Comparison of ENCODE assay signal across 8 cellular contexts in the genomic region with DNA sequence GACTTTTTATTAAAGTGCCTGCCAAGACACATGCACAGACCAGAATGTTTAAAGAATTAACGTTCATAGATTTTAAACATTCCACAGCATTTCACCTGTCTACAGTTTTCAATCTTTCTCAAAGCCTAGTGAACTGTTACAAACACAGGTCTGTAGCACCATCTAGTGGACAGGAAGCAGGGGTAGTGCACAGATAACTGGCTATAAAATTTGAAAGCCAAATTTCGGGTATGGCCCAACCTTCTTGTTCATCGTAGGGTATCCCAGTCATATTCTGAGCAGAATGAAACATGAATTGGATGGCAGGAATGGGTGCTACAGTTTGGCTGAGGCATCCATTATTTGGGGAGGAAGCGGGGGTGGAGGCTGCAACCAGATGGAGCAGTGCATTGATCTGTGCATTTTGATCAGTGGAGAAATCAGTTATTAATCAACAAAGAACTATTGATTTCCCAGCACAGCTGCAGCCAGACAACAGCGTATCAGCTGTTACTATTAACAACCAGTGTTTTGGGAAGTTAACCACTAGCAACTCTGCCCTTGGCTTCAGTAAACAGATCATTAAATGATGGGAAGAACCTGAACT. TPM values are rescaled to one million over a fixed set of nuclear protein-coding genes. Genes with fewer than 3 reads are reported as not detected.
DNase-seq lines count a peak whose midpoint lies in the region; ATAC-seq, FAIRE-seq and TF ChIP-seq lines count a peak whose summit lies in the region.

No MANE protein-coding gene starts in this region.

- RAD21 ChIA-PET in GM12878 (lab: Charles Lee; ENCODE audit: unreplicated experiment) = interaction anchor here (0.7 kb wide), 1 partner anchor 703 kb away, joined by 3 read pairs; no protein-coding TSS in a partner anchor

- no peak overlapping the region for H2AFZ ChIP-seq in GM12878 (ENCODE audit: control insufficient read depth, low read depth, low read length)

- in situ Hi-C loops in GM12878 (cut with MboI) = loop anchor here (10.0 kb wide), 1 partner anchor 708 kb away; a partner anchor contains a TSS

- H3K9me3 ChIP-seq in GM12878 (replicated peaks; ENCODE audit: control insufficient read depth, insufficient read depth, low read length) (no peaks in the 10 kb centered on the region), suprapubic skin (no peaks in the 10 kb centered on the region)

- POLR2A ChIA-PET in GM12878 (lab: Charles Lee) = no interaction called here

- TF ChIP-seq RAD21 in GM12878 (IDR thresholded peaks at IDR 0.05; ENCODE audit: insufficient read depth, low read depth, low read length) = peak; percentile 90

- H3K27me3 ChIP-seq in GM12878 (replicated peaks in 1 of 2; ENCODE audit: control insufficient read depth in 2 of 2, insufficient read depth in 2 of 2, low read length in 1 of 2) (no peaks in the 10 kb centered on the region; a peak in 1 of 4 replicates), suprapubic skin (no peaks in the 10 kb centered on the region)

- H3K4me1 ChIP-seq in GM12878 (ENCODE audit: control insufficient read depth, insufficient read depth, low read length) (no peaks in the 10 kb centered on the region), suprapubic skin (no peaks in the 10 kb centered on the region)

- H3K36me3 ChIP-seq in GM12878 (ENCODE audit: control insufficient read depth in 2 of 2, insufficient read depth in 2 of 2, low read length in 1 of 2) (no peaks in the 10 kb centered on the region), suprapubic skin (no peaks in the 10 kb centered on the region)

- H3K4me3 ChIP-seq in GM12878 (no peak overlapping the region), suprapubic skin (no peak overlapping the region)

- BruUV-seq in GM12878 (replicated peaks; lab: Mats Ljungman, UMichigan) = no TSS peak

- TF ChIP-seq POLR2A in GM12878 (IDR thresholded peaks at IDR 0.05; ENCODE audit: low read depth, low read length) (no peak), suprapubic skin (IDR thresholded peaks at IDR 0.05) (no peak)

- CTCF ChIA-PET in GM12878 (lab: Yijun Ruan, JAX) = interaction anchor here (0.7 to 7.1 kb wide), 14 partner anchors 55 to 791 kb away, joined by 3 to 50 read pairs (median 3); no protein-coding TSS in a partner anchor

- H4K20me1 ChIP-seq in GM12878 (ENCODE audit: control insufficient read depth, insufficient read depth) = no peaks in the 10 kb centered on the region

- TF ChIP-seq EP300 in GM12878 (IDR thresholded peaks at IDR 0.05; ENCODE audit: borderline replicate concordance in 1 of 2, control insufficient read depth in 1 of 2, low read depth in 2 of 2, low read length in 2 of 2) (no peak), suprapubic skin (IDR thresholded peaks at IDR 0.05) (no peak)

- no peak overlapping the region for H3K4me2 ChIP-seq in GM12878 (ENCODE audit: control insufficient read depth, insufficient read depth)

- intact Hi-C loops in GM12878 (cut with micrococcal nuclease; ENCODE audit: unreplicated experiment) = loop anchor here (1.0 kb wide), 4 partner anchors 129 to 704 kb away; no protein-coding TSS in a partner anchor

- SMC1A ChIA-PET in GM12878 (lab: Charles Lee; ENCODE audit: uncharacterized antibody, unreplicated experiment) = interaction anchor here (0.6 to 3.1 kb wide), 10 partner anchors 18 to 703 kb away, joined by 3 to 12 read pairs (median 3); no protein-coding TSS in a partner anchor

- TF ChIP-seq CTCF in GM12878 (IDR thresholded peaks at IDR 0.05 in 2 of 3, conservative IDR thresholded peaks at IDR 0.05 in 1 of 3; ENCODE audit: control insufficient read depth in 2 of 3, extremely low read depth in 1 of 3, insufficient read depth in 1 of 3, low read depth in 3 of 3, low read length in 3 of 3) = peak; percentile 76 to 83 (median 80)
- peak; percentile 24 to 49 for TF ChIP-seq CTCF in suprapubic skin (IDR thresholded peaks at IDR 0.05)

- no peak overlapping the region for H3K27ac ChIP-seq in GM12878 (ENCODE audit: control insufficient read depth, insufficient read depth)
- H3K27ac ChIP-seq in suprapubic skin = no peak overlapping the region

- peak; percentile 81 for FAIRE-seq in GM12878 (lab: Jason Lieb, UNC)

- H3K79me2 ChIP-seq in GM12878 (ENCODE audit: control insufficient read depth, insufficient read depth, low read length) = no peaks in the 10 kb centered on the region

- peak; percentile 75 for ATAC-seq in GM19467 (IDR thresholded peaks at IDR 0.05; ENCODE audit: unreplicated experiment)
- peak; percentile 77 for ATAC-seq in HG03439 (IDR thresholded peaks at IDR 0.05; ENCODE audit: unreplicated experiment)
- peak; percentile 97 for ATAC-seq in GM12878

- H3K9ac ChIP-seq in GM12878 (ENCODE audit: control insufficient read depth, insufficient read depth, low read length) = no peak overlapping the region

- peak; percentile 12 for DNase-seq in activated CD4-positive, alpha-beta T cell treated with anti-CD3 and anti-CD28 coated beads for 48 hours
- DNase-seq in activated CD4-positive, alpha-beta T cell treated with anti-CD3 and anti-CD28 coated beads, Interleukin-2, amount 50 U/mL, for 1 hour = no peak
- DNase-seq in NCI-H524 (lab: John Stamatoyannopoulos, UW) (peak; percentile 32 to 69), GM12878 (ENCODE audit: low read depth, low spot score) (peak; percentile 12), inferior parietal cortex (ENCODE audit: extremely low spot score) (peak; percentile 74), suprapubic skin (ENCODE audit: low spot score in 2 of 2) (no peak)

- WGBS in GM12878 (ENCODE audit: insufficient coverage, insufficient replicate concordance, low lambda C conversion rate, missing lambda C conversion rate) = 17% methylated on average over 5 of the region's 5 CpGs
- 33% methylated on average over 5 of the region's 5 CpGs for WGBS in suprapubic skin

TF ChIP-seq in GM12878, 131 proteins besides CTCF, POLR2A, EP300 and RAD21:
- peak; percentile 48 for TF ChIP-seq SMC3 (IDR thresholded peaks at IDR 0.05; ENCODE audit: borderline replicate concordance, low read length)
- TF ChIP-seq, protein P1, sequence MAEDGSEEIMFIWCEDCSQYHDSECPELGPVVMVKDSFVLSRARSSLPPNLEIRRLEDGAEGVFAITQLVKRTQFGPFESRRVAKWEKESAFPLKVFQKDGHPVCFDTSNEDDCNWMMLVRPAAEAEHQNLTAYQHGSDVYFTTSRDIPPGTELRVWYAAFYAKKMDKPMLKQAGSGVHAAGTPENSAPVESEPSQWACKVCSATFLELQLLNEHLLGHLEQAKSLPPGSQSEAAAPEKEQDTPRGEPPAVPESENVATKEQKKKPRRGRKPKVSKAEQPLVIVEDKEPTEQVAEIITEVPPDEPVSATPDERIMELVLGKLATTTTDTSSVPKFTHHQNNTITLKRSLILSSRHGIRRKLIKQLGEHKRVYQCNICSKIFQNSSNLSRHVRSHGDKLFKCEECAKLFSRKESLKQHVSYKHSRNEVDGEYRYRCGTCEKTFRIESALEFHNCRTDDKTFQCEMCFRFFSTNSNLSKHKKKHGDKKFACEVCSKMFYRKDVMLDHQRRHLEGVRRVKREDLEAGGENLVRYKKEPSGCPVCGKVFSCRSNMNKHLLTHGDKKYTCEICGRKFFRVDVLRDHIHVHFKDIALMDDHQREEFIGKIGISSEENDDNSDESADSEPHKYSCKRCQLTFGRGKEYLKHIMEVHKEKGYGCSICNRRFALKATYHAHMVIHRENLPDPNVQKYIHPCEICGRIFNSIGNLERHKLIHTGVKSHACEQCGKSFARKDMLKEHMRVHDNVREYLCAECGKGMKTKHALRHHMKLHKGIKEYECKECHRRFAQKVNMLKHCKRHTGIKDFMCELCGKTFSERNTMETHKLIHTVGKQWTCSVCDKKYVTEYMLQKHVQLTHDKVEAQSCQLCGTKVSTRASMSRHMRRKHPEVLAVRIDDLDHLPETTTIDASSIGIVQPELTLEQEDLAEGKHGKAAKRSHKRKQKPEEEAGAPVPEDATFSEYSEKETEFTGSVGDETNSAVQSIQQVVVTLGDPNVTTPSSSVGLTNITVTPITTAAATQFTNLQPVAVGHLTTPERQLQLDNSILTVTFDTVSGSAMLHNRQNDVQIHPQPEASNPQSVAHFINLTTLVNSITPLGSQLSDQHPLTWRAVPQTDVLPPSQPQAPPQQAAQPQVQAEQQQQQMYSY (CRISPR knock-in tag; IDR thresholded peaks at IDR 0.05) = no peak

RNA-seq across cellular contexts. Expression of a gene that starts 56.1 kb away (rescaled TPM):
- total RNA-seq in GM12878 (2013; cell fraction: nucleolus; rRNA removed) = not detected in 2 replicates
- total RNA-seq in GM12878 (2014; rRNA removed) (0.05 TPM in 1 of 2 replicates, not detected in the other), GM12878 (2014; rRNA removed; fragmentation: Illumina TruSeq; extraction: Trizol) (not detected in 2 replicates), GM12878 (2021) (0.03 TPM in 1 of 2 replicates, not detected in the other), suprapubic skin (under 1 TPM in 1 of 4 donors, not detected in 3; 0.21 TPM)
- 0.29 TPM for polyA plus RNA-seq in GM12878 (2011; ENCODE audit: low read depth)
- polyA plus RNA-seq in GM12878 (2011; rRNA removed) (0.04 and 0.07 TPM in 2 replicates), GM12878 (2014; fragmentation: Illumina TruSeq; extraction: Trizol) (not detected in 2 replicates), GM12878 (2014; fragmentation: Nextera tagmentation; extraction: Ambion mirVana) (under 1 TPM; 0.21 to 0.22 TPM), GM12878 (2014; rRNA removed) (not detected in 2 replicates), GM12878 (2016; fragmentation: Nextera tagmentation; extraction: Ambion mirVana) (1 to 10 TPM in 1 of 2 experiments, under 1 TPM in 1; 0.54 to 1.2 TPM)
- not detected in 2 replicates for polyA plus RNA-seq in GM12878 (2011; cell fraction: cytosol; rRNA removed)
- polyA plus RNA-seq in GM12878 (2011; cell fraction: nucleus; rRNA removed) = not detected in 2 replicates
- polyA plus RNA-seq in GM12878 (2012) = 0.28 and 0.44 TPM in 2 replicates
- polyA minus RNA-seq in GM12878 (2011; rRNA and poly(A)+ RNA removed) = not detected in 2 replicates
- polyA minus RNA-seq in GM12878 (2011; cell fraction: cytosol; rRNA and poly(A)+ RNA removed) = not detected in 2 replicates
- polyA minus RNA-seq in GM12878 (2011; cell fraction: nucleus; rRNA and poly(A)+ RNA removed) = not detected in 2 replicates

Comparison
In these comparisons a context has a peak if more than half of its experiments do, and no peak if none do; other contexts are left out.
1. DNase-seq: peak in activated CD4-positive, alpha-beta T cell treated with anti-CD3 and anti-CD28 coated beads for 48 hours (single experiment), NCI-H524 (2 of 2), GM12878 (single experiment) and inferior parietal cortex (single experiment); none in activated CD4-positive, alpha-beta T cell treated with anti-CD3 and anti-CD28 coated beads, Interleukin-2, amount 50 U/mL, for 1 hour (single experiment) and suprapubic skin (0 of 2).
2. Peak in every context shown above with its lines, with median percentiles within 50 percentile points of each other: ATAC-seq.